Comparison of ENCODE assay signal across 9 cellular contexts in the genomic region with DNA sequence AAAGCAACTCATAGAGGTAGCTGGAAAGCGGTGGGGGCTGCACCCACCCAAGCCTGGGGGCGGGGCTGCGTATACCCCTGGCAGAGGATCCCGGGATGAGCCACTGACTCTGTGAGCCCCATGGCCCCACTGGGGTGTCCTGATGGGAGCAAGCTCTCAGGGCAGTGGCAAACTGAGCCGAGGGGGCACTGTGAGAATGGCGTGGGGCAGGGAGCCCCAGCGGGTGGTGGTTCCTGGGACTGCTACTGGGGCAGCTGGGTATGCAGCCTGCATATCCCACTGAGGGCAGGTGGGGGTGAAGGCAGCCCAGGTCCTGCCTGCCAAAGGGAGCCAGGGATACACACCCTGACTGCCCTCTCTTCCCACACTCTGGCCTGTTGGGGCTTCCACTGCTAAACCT. TPM values are rescaled to one million over a fixed set of nuclear protein-coding genes. Genes with fewer than 3 reads are reported as not detected.
"Had no signal": no experiment of that assay in that cellular context is flagged by ENCODE, and none has a peak within 500 bp of the region (broad histone marks: within the 10 kb centered on the region; RNA-seq: fewer than 3 reads in every experiment).

No MANE protein-coding gene starts in this region.

- H2AFZ ChIP-seq: GM23248 had no signal

- H3K4me3 ChIP-seq: GM23248, K562 had no signal

- ATAC-seq: K562 had no signal

- H3K9me3 Mint-ChIP-seq: H9, HFFc6 had no signal

- H3K4me3 Mint-ChIP-seq: HFFc6 had no signal

- H3K27ac Mint-ChIP-seq: HFFc6 had no signal

- H3K27ac ChIP-seq: GM23248 had no signal

- DNase-seq: GM23248, GOT3, H9, HCEC 1CT, HFFc6, IMR-90, KG1 had no signal

- H3K9ac ChIP-seq: GM23248 had no signal

RNA-seq across cellular contexts. Expression of gene DNAJB8, which starts 59.4 kb away (rescaled TPM):
- total RNA-seq: GM23248, H9, HFFc6, HT-29, IMR-90, K562 had no signal
